Comparison of ENCODE assay signal across 1 cellular context in genomic region chr19:4342421-4343055, GRCh38.
A peak's percentile ranks its signal among the peaks of the same experiment; 100 is the strongest.
TF ChIP-seq lines count a peak whose summit lies in the region.

No MANE protein-coding gene starts in this region.

TF ChIP-seq in K562, 482 proteins besides CTCF, POLR2A, EP300 and RAD21 (continued from another document and continues in another):
- peak; percentile 7; the same call in 1 of the 2 replicates for TF ChIP-seq MGA (IDR thresholded peaks at IDR 0.05)
- TF ChIP-seq TSHZ1 (CRISPR knock-in tag; IDR thresholded peaks at IDR 0.05): 0 out of 2 replicates have a peak, but pooled peaks have one; percentile 70
- TF ChIP-seq LCOR (CRISPR knock-in tag; IDR thresholded peaks at IDR 0.05): peak; percentile 65; the same call in 1 of the 2 replicates
- peak; percentile 81; the same call in 1 of the 2 replicates for TF ChIP-seq REST (CRISPR knock-in tag; IDR thresholded peaks at IDR 0.05; ENCODE audit: low read depth)
- TF ChIP-seq SPI1 (IDR thresholded peaks at IDR 0.05; ENCODE audit: borderline replicate concordance, low read depth, low read length): no peak; the same call in 1 of the 2 replicates
- TF ChIP-seq POLR2H (tag; IDR thresholded peaks at IDR 0.05; ENCODE audit: low read depth): peak; percentile 93
- TF ChIP-seq RBFOX2 (IDR thresholded peaks at IDR 0.05; ENCODE audit: low read depth, low read length): peak; percentile 85
- peak; percentile 94 for TF ChIP-seq CHD2 (IDR thresholded peaks at IDR 0.05; ENCODE audit: low read depth, low read length)
- TF ChIP-seq ZNF707 (CRISPR knock-in tag; conservative IDR thresholded peaks at IDR 0.05): 0 out of 2 replicates have a peak, but pooled peaks have one; percentile 37
- TF ChIP-seq DEAF1 (CRISPR knock-in tag; IDR thresholded peaks at IDR 0.05): peak; percentile 15; the same call in 1 of the 2 replicates
- peak; percentile 65 for TF ChIP-seq GABPA (tag; conservative IDR thresholded peaks at IDR 0.05; ENCODE audit: low read depth)
- TF ChIP-seq E2F6 (IDR thresholded peaks at IDR 0.05; ENCODE audit: borderline replicate concordance in 1 of 2, extremely low read depth in 1 of 2, insufficient read depth in 1 of 2, insufficient read length in 1 of 2, low read depth in 1 of 2, low read length in 1 of 2, poor library complexity in 1 of 2, severe bottlenecking in 1 of 2): peak in 1 of 2 experiments; percentile 29
- peak; percentile 86 for TF ChIP-seq THRB (CRISPR knock-in tag; conservative IDR thresholded peaks at IDR 0.05)
- peak; percentile 57; the same call in 1 of the 2 replicates for TF ChIP-seq ZNF12 (CRISPR knock-in tag; IDR thresholded peaks at IDR 0.05)
- TF ChIP-seq HNRNPLL (IDR thresholded peaks at IDR 0.05; ENCODE audit: low read depth, low read length, poor library complexity, severe bottlenecking): peak; percentile 43
- peak; percentile 88; the same call in 1 of the 2 replicates for TF ChIP-seq HEY1 (CRISPR knock-in tag; IDR thresholded peaks at IDR 0.05; ENCODE audit: borderline replicate concordance)
- peak; percentile 100 for TF ChIP-seq ZNF589 (CRISPR knock-in tag; IDR thresholded peaks at IDR 0.05; ENCODE audit: low read depth)
- TF ChIP-seq ZNF146 (CRISPR knock-in tag; IDR thresholded peaks at IDR 0.05; ENCODE audit: unreplicated experiment): no peak
- TF ChIP-seq ZNF586 (CRISPR knock-in tag; conservative IDR thresholded peaks at IDR 0.05): no peak; the same call in 1 of the 2 replicates
- TF ChIP-seq PCBP2 (IDR thresholded peaks at IDR 0.05; ENCODE audit: low read depth, low read length, poor library complexity, severe bottlenecking): no peak
- TF ChIP-seq HBP1 (CRISPR knock-in tag; IDR thresholded peaks at IDR 0.05): peak; percentile 54; the same call in 1 of the 2 replicates
- TF ChIP-seq HNRNPUL1 (IDR thresholded peaks at IDR 0.05; ENCODE audit: low read length): no peak
- no peak for TF ChIP-seq PRPF4 (IDR thresholded peaks at IDR 0.05; ENCODE audit: insufficient read depth, low read depth, low read length, poor library complexity, severe bottlenecking)
- TF ChIP-seq ZNF444 (CRISPR knock-in tag; IDR thresholded peaks at IDR 0.05): peak; percentile 46; the same call in 1 of the 2 replicates
- no peak for TF ChIP-seq NFRKB (IDR thresholded peaks at IDR 0.05; ENCODE audit: low read depth)
- peak; percentile 99 for TF ChIP-seq ZNF197 (CRISPR knock-in tag; IDR thresholded peaks at IDR 0.05; ENCODE audit: low read depth)
